ENCODE assay signal across 10 cellular contexts in the genomic region with DNA sequence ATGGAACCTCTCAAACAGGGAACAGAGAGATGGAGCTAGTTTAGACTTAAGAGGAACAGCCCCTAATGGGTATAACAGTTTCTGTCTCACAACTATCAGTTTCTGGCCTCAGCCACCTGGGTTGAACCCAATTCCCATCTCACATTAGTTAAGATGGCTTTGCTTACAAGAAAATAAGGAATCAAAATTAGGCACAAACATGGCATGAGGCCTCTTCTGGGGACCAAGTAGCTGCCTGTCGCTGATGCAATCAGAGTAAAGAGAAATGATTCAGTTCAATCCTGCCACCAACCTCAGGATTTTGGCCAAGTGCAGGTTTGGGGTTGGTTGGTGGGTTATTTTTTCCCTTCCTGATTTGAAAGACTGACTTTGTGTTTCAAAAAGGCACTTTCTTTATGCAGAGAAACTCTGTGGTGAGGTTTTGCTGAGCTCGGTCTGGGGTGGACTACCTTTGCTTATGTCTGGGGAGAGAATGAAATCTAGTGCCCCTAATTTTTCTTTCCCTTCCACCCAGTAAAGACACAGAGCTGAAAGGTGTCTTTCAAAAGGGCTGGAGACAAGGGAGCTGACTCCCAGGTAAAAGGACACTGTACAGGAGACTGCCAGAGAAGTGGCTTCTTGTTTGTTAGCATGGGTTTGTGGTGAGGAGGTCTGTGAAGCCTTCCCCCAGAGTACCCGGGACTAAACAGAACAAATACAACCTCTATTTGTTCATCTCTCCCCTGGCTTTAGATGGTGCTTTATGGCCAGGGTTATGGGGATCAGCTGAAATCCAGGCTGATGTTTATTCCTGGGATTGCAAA. TPM values are rescaled to one million over a fixed set of nuclear protein-coding genes. Genes with fewer than 3 reads are reported as not detected.
DNase-seq lines count a peak whose midpoint lies in the region; ATAC-seq, FAIRE-seq and TF ChIP-seq lines count a peak whose summit lies in the region.
"Had no signal": no experiment of that assay in that cellular context is flagged by ENCODE, and none has a peak within 500 bp of the region (broad histone marks: within the 10 kb centered on the region; RNA-seq: fewer than 3 reads in every experiment).

No MANE protein-coding gene starts in this region.

- no peaks in the 10 kb centered on the region for H4K20me1 ChIP-seq in MM.1S (ENCODE audit: insufficient read depth, low read length)
- no peaks in the 10 kb centered on the region for H4K20me1 ChIP-seq in H1 (replicated peaks in 1 of 2; ENCODE audit: control insufficient read depth in 1 of 2, insufficient read depth in 2 of 2, low read length in 2 of 2)

- peak overlapping the region; percentile 51; the same call in 1 of the 2 replicates for H3K4me2 ChIP-seq in MM.1S (ENCODE audit: low read depth, low read length)
- H3K4me2 ChIP-seq in H1 (ENCODE audit: insufficient read depth in 1 of 2, low read depth in 2 of 2, low read length in 2 of 2) = no peak overlapping the region

- in situ Hi-C loops in brain microvascular endothelial cell (cut with HindIII; ENCODE audit: low pct_ligation_motif_present, low sequenced_read_pairs) = no loop called here

- H3K36me3 ChIP-seq in MM.1S (replicated peaks; ENCODE audit: insufficient read depth, low read length) (no peaks in the 10 kb centered on the region), H1 (ENCODE audit: control insufficient read depth in 2 of 4, insufficient read depth in 4 of 4, low read length in 3 of 4) (no peaks in the 10 kb centered on the region), brain microvascular endothelial cell (replicated peaks) (no peaks in the 10 kb centered on the region)

- no peak overlapping the region for H3K23ac ChIP-seq in H1 (ENCODE audit: insufficient read length)

- DNase-seq in AG10803 (ENCODE audit: low read depth) (peak; percentile 71), MM.1S (peak; percentile 26), H1 (ENCODE audit: low read depth in 1 of 2, low spot score in 2 of 2) (no peak), NCI-H1436 treated with DMSO at 0.1 percent for 48 hours (lab: John Stamatoyannopoulos, UW) (no peak), NCI-H1417 (lab: John Stamatoyannopoulos, UW) (no peak), NCI-H2029 treated with DMSO at 0.1 percent for 48 hours (lab: John Stamatoyannopoulos, UW) (no peak), brain microvascular endothelial cell (no peak)
- DNase-seq: dermis blood vessel endothelial cell had no signal

- H3F3A ChIP-seq in MM.1S (ENCODE audit: insufficient read depth, low read length) = peaks cover 15% of the 10 kb centered on the region

- H2BK20ac ChIP-seq in H1 (ENCODE audit: low read length) = no peak overlapping the region

- peak overlapping the region; percentile 54; the same call in 1 of the 2 replicates for H3K27ac ChIP-seq in MM.1S (ENCODE audit: low read length)
- H3K27ac ChIP-seq in H1 (ENCODE audit: low read depth, low read length) = no peak overlapping the region
- H3K27ac ChIP-seq in brain microvascular endothelial cell = no peak overlapping the region

- no peak overlapping the region for H3K56ac ChIP-seq in H1 (replicated peaks; ENCODE audit: insufficient read length, low read depth, low read length)

- H4K8ac ChIP-seq in H1 (ENCODE audit: extremely low read depth, insufficient read depth, low read length) = no peak overlapping the region

- TF ChIP-seq CTCF in AG10803 (conservative IDR thresholded peaks at IDR 0.05; ENCODE audit: low read length) (no peak), MM.1S (IDR thresholded peaks at IDR 0.05; ENCODE audit: low read length) (no peak), H1 (IDR thresholded peaks at IDR 0.05; ENCODE audit: control extremely low read depth in 1 of 3, insufficient read depth in 1 of 3, low read depth in 1 of 3, low read length in 3 of 3) (no peak), brain microvascular endothelial cell (IDR thresholded peaks at IDR 0.05; ENCODE audit: low read depth, low read length, missing control alignments) (no peak)

- POLR2A ChIA-PET in H1 (lab: Charles Lee; ENCODE audit: partially characterized antibody) = interaction anchor here (1.4 to 2.1 kb wide), 2 partner anchors 9 to 10 kb away, joined by 4 to 7 read pairs; no protein-coding TSS in a partner anchor

- no peaks in the 10 kb centered on the region for H3K23me2 ChIP-seq in H1 (ENCODE audit: low read depth, low read length)

- H2BK120ac ChIP-seq in H1 (replicated peaks; ENCODE audit: low read depth, low read length) = no peak overlapping the region

- TF ChIP-seq POLR2A in H1 (IDR thresholded peaks at IDR 0.05; ENCODE audit: control extremely low read depth in 1 of 2, low read depth in 2 of 2, low read length in 2 of 2) = no peak

- no peak overlapping the region; the same call in 1 of the 2 replicates for H2BK12ac ChIP-seq in H1 (ENCODE audit: low read depth, low read length)

- no peaks in the 10 kb centered on the region for H3K79me2 ChIP-seq in MM.1S (ENCODE audit: low read length)
- H3K79me2 ChIP-seq in H1 (ENCODE audit: control insufficient read depth in 1 of 2, insufficient read depth in 2 of 2, low read length in 2 of 2) = no peaks in the 10 kb centered on the region

- CTCF ChIA-PET in H1 (lab: Charles Lee; ENCODE audit: partially characterized antibody) = interaction anchor here (0.6 to 2.4 kb wide), 4 partner anchors 24 to 403 kb away, joined by 3 to 7 read pairs (median 3); no protein-coding TSS in a partner anchor

- H2AFZ ChIP-seq in MM.1S (ENCODE audit: low read length) (peak overlapping the region; percentile 56), H1 (ENCODE audit: low read length) (peak overlapping the region; percentile 77; the same call in 1 of the 2 replicates)

- ATAC-seq in GM19395 (IDR thresholded peaks at IDR 0.05; ENCODE audit: unreplicated experiment) = peak; percentile 70

- H3K9me2 ChIP-seq in MM.1S (replicated peaks; ENCODE audit: insufficient read depth, low read length) = no peaks in the 10 kb centered on the region

- no peaks in the 10 kb centered on the region for H3K79me1 ChIP-seq in H1 (ENCODE audit: low read depth, low read length)

- no peaks in the 10 kb centered on the region for H3K27me3 ChIP-seq in MM.1S (replicated peaks; ENCODE audit: insufficient read depth, low read length)
- no peaks in the 10 kb centered on the region for H3K27me3 ChIP-seq in H1 (replicated peaks in 1 of 4; ENCODE audit: control insufficient read depth in 3 of 4, extremely low read depth in 1 of 4, insufficient read depth in 3 of 4, low read length in 3 of 4)
- no peaks in the 10 kb centered on the region for H3K27me3 ChIP-seq in brain microvascular endothelial cell (replicated peaks)

- H2AK5ac ChIP-seq in H1 (ENCODE audit: low read depth, low read length) = no peak overlapping the region

- H3K9ac ChIP-seq in MM.1S (ENCODE audit: low read length) (peak overlapping the region; percentile 13; the same call in 1 of the 2 replicates), H1 (replicated peaks in 1 of 4; ENCODE audit: extremely low read depth in 1 of 4, low read depth in 3 of 4, low read length in 3 of 4) (no peak overlapping the region)

- H3K9me3 ChIP-seq in MM.1S (replicated peaks; ENCODE audit: insufficient read depth, low read length) (no peaks in the 10 kb centered on the region), H1 (ENCODE audit: insufficient read depth in 2 of 2, low read depth in 1 of 2, low read length in 1 of 2) (no peaks in the 10 kb centered on the region)

- no peak overlapping the region for H2BK5ac ChIP-seq in H1 (ENCODE audit: low read depth, low read length)

- TF ChIP-seq EP300 in H1 (IDR thresholded peaks at IDR 0.05; ENCODE audit: borderline replicate concordance in 1 of 2, low read depth in 2 of 2, low read length in 2 of 2) = no peak

- H2BK15ac ChIP-seq in H1 (ENCODE audit: low read length) = 0 out of 2 replicates have a peak overlapping the region, but pooled peaks have one; percentile 25

- H3K4me1 ChIP-seq in MM.1S (ENCODE audit: low read length) = peaks cover 15% of the 10 kb centered on the region
- H3K4me1 ChIP-seq in H1 (replicated peaks in 1 of 4; ENCODE audit: control insufficient read depth in 3 of 4, insufficient read depth in 4 of 4, low read length in 3 of 4) = peaks cover 0 to 2% (median 0%) of the 10 kb centered on the region in 4 experiments; a peak in 1 of 7 replicates

- no peak for FAIRE-seq in H1 (lab: Jason Lieb, UNC)
- FAIRE-seq: D721Med had no signal

- WGBS in H1 (ENCODE audit: extremely low coverage in 1 of 2, insufficient coverage in 1 of 2, insufficient read length in 1 of 2, insufficient replicate concordance in 2 of 2, low coverage in 1 of 2, low lambda C conversion rate in 2 of 2, missing lambda C conversion rate in 1 of 2), 2 experiments = 91% methylated on average over 3 of the region's 3 CpGs; no CpG with 5 or more reads in 1 of the 2 experiments

- no peak overlapping the region for H3K14ac ChIP-seq in H1 (ENCODE audit: insufficient read length)

- H3K4me3 ChIP-seq in AG10803 (ENCODE audit: low read length) (no peak overlapping the region), MM.1S (ENCODE audit: low read length) (0 out of 2 replicates have a peak overlapping the region, but pooled peaks have one; percentile 1), H1 (ENCODE audit: extremely low read depth in 1 of 4, insufficient read depth in 2 of 4, low read depth in 3 of 4, low read length in 4 of 4) (no peak overlapping the region), brain microvascular endothelial cell (ENCODE audit: low read depth, low read length) (no peak overlapping the region)

- H4K5ac ChIP-seq in H1 (ENCODE audit: insufficient read length, low read depth, low read length) = no peak overlapping the region

- H3K4ac ChIP-seq in H1 (replicated peaks; ENCODE audit: insufficient read length, low read depth, low read length) = no peak overlapping the region

- H3K18ac ChIP-seq in H1 (ENCODE audit: extremely low read depth, low read length) = no peak overlapping the region

- no peak overlapping the region for H4K91ac ChIP-seq in H1 (replicated peaks; ENCODE audit: insufficient read length, low read length)

- TF ChIP-seq RAD21 in H1 (IDR thresholded peaks at IDR 0.05 in 1 of 2, conservative IDR thresholded peaks at IDR 0.05 in 1 of 2; ENCODE audit: low read depth in 2 of 2, low read length in 2 of 2) = no peak

TF ChIP-seq in H1, 55 proteins besides CTCF, POLR2A, EP300 and RAD21 (continues in another document):
- TF ChIP-seq SIN3A (conservative IDR thresholded peaks at IDR 0.05 in 1 of 2, IDR thresholded peaks at IDR 0.05 in 1 of 2; ENCODE audit: low read depth in 1 of 2, low read length in 2 of 2) (no peak), CBX8 (IDR thresholded peaks at IDR 0.05; ENCODE audit: borderline replicate concordance, low read depth, low read length) (no peak), BACH1 (IDR thresholded peaks at IDR 0.05; ENCODE audit: low read length) (no peak)

RNA-seq across cellular contexts. Expression of gene NFAT5, which starts 44.8 kb away (rescaled TPM):
- total RNA-seq in H1 (2021; fragmentation: NEBNext Ultra II Directional; extraction: Animal tissue kit (Norgen Biotek cat#: 25700)) = 25.4 and 29.0 TPM in 2 replicates
- 6.0 and 8.9 TPM in 2 replicates for polyA plus RNA-seq in H1 (2011; rRNA removed)
- 7.8 TPM for polyA plus RNA-seq in H1 (2011; cell fraction: cytosol; rRNA removed)
- polyA plus RNA-seq in H1 (2011; cell fraction: nucleus; rRNA removed) = 20.9 TPM
- 4.2 to 9.5 TPM (median 7.2 TPM) in 4 replicates for polyA plus RNA-seq in H1 (2012, experiment 1 of 2)
- 0.35 TPM for polyA plus RNA-seq in H1 (2012, experiment 2 of 2)
- polyA plus RNA-seq in H1 (2013, experiment 1 of 2) = 15.8 TPM
- polyA plus RNA-seq in H1 (2013, experiment 2 of 2) = 14.0 TPM
- polyA minus RNA-seq in H1 (2011; rRNA and poly(A)+ RNA removed) = 66.3 and 85.1 TPM in 2 replicates
- 21.1 TPM for polyA minus RNA-seq in H1 (2011; cell fraction: cytosol; rRNA and poly(A)+ RNA removed)
- 54.5 TPM for polyA minus RNA-seq in H1 (2011; cell fraction: nucleus; rRNA and poly(A)+ RNA removed)

Comparison
In these comparisons a context has a peak if more than half of its experiments do, and no peak if none do; other contexts are left out.
1. DNase-seq: peak in AG10803 (single experiment) and MM.1S (single experiment); none in H1 (0 of 2), NCI-H1436 treated with DMSO at 0.1 percent for 48 hours (single experiment), NCI-H1417 (0 of 3), NCI-H2029 treated with DMSO at 0.1 percent for 48 hours (single experiment) and brain microvascular endothelial cell (single experiment).